ENCODE assay signal across 33 cellular contexts in the genomic region with DNA sequence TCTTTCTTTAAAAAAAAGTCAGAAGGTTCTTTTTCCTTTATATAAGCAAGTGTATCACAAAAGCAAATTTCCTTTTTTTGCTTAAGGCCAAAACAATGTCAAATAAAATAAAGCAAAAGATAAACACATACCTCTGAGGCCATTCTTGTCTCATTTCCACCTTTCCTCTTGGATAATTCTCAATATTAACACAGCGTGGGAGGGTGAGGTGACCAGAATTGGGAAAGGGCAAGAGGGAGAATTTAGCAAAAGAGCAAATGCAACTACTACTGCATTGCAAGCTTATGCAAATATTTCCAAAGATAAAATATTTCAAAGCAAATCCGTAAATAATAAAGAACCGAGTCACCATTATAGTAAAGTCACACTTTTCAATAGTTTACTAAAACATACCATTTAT.
DNase-seq lines count a peak whose midpoint lies in the region; ATAC-seq, FAIRE-seq and TF ChIP-seq lines count a peak whose summit lies in the region.
"Had no signal": no experiment of that assay in that cellular context is flagged by ENCODE, and none has a peak within 500 bp of the region (broad histone marks: within the 10 kb centered on the region; RNA-seq: fewer than 3 reads in every experiment).

No MANE protein-coding gene starts in this region.

- TF ChIP-seq RAD21 in liver (IDR thresholded peaks at IDR 0.05) (peak in 1 of 2 donors; percentile 5), HepG2 (CRISPR knock-in tag; IDR thresholded peaks at IDR 0.05) (no peak)

- no peak for TF ChIP-seq EP300 in HepG2 (IDR thresholded peaks at IDR 0.05; ENCODE audit: low read depth in 2 of 2, low read length in 2 of 2)
- TF ChIP-seq EP300 in HepG2 (CRISPR knock-in tag; IDR thresholded peaks at IDR 0.05; ENCODE audit: borderline replicate concordance), result no peak

- H3K4me1 ChIP-seq in liver (ENCODE audit: control insufficient read depth in 4 of 4, insufficient read depth in 4 of 4, low read length in 3 of 4) (peaks cover 0 to 4% (median 0%) of the 10 kb centered on the region in 4 donors), HepG2 (ENCODE audit: insufficient read depth, low read length) (no peaks in the 10 kb centered on the region), right lobe of liver (no peaks in the 10 kb centered on the region)
- H3K4me1 ChIP-seq: A549; BE2C; BLaER1; BLaER1 treated with 17β-estradiol and CSF1 and Interleukin-3, amounts not matched to agents 10 nM and 100 nM; Caco-2 had no signal

- H3K79me2 ChIP-seq in HepG2 (ENCODE audit: insufficient read depth, low read length), result no peaks in the 10 kb centered on the region

- TF ChIP-seq POLR2A in HepG2 (IDR thresholded peaks at IDR 0.05; ENCODE audit: insufficient read depth in 1 of 2, low read depth in 2 of 2, low read length in 2 of 2) (no peak), right lobe of liver (IDR thresholded peaks at IDR 0.05) (no peak)

- intact Hi-C loops in HepG2 (cut with micrococcal nuclease; ENCODE audit: unreplicated experiment), result no loop called here
- intact Hi-C loops in right lobe of liver (cut with DNase I), result no loop called here

- no TSS peak for BruUV-seq in HepG2 (replicated peaks; lab: Mats Ljungman, UMichigan)

- POLR2A ChIA-PET in HepG2 (lab: Yijun Ruan, JAX), result no interaction called here

- no peak for ATAC-seq in HepG2
- ATAC-seq in left lobe of liver, result peak; percentile 60
- peak in 3 of 4 donors; percentile 35 to 93 (median 44) for ATAC-seq in right lobe of liver
- no peak for ATAC-seq in GM19455 (IDR thresholded peaks at IDR 0.05; ENCODE audit: unreplicated experiment)
- ATAC-seq in GM21786 (IDR thresholded peaks at IDR 0.05; ENCODE audit: unreplicated experiment), result no peak
- ATAC-seq: A549; CD8-positive, alpha-beta T cell had no signal

- DNase-seq in HepG2 (ENCODE audit: low spot score) (no peak), left lobe of liver (ENCODE audit: low spot score) (no peak), right lobe of liver (no peak)
- DNase-seq: 8988T; ACHN; AML-193; BE2C; C1 segment of cervical spinal cord; Caco-2; Calu3; CD4-positive, alpha-beta memory T cell; CD4-positive, alpha-beta T cell; CD4-positive, CD25-positive, alpha-beta regulatory T cell; CD8-positive, alpha-beta memory T cell; CD8-positive, alpha-beta T cell; COR-L47; DMS 273 treated with DMSO at 0.1 percent for 48 hours; DMS153; DMS53; DMS79; DMS79 treated with DMSO at 0.1 percent for 48 hours; DND-41; EL had no signal

- in situ Hi-C loops in HepG2 (cut with HindIII; ENCODE audit: extremely low pct_ligation_motif_present, low pct_unique_long_range_greater_than_20kb), result no loop called here

- 32% methylated on average over 3 of the region's 3 CpGs for WGBS in liver
- 1% methylated on average over 3 of the region's 3 CpGs for WGBS in HepG2 (ENCODE audit: low lambda C conversion rate)
- WGBS in right lobe of liver (ENCODE audit: insufficient coverage, low coverage, low lambda C conversion rate, missing lambda C conversion rate), result 10% methylated on average over 3 of the region's 3 CpGs

- no peaks in the 10 kb centered on the region for H4K20me1 ChIP-seq in HepG2 (ENCODE audit: insufficient read depth, low read length)
- H4K20me1 ChIP-seq: BLaER1; BLaER1 treated with 17β-estradiol and CSF1 and Interleukin-3, amounts not matched to agents 10 nM and 100 nM had no signal

- H3K4me3 ChIP-seq in liver (ENCODE audit: low read depth in 1 of 3, low read length in 3 of 3) (no peak overlapping the region), HepG2 (replicated peaks in 1 of 3; ENCODE audit: insufficient read depth in 1 of 3, low read depth in 2 of 3, low read length in 3 of 3) (no peak overlapping the region), right lobe of liver (no peak overlapping the region)
- H3K4me3 ChIP-seq: A549; BLaER1; BLaER1 treated with 17β-estradiol and CSF1 and Interleukin-3, amounts not matched to agents 10 nM and 100 nM had no signal

- no peaks in the 10 kb centered on the region for H3K27me3 ChIP-seq in liver (ENCODE audit: control insufficient read depth in 4 of 4, insufficient read depth in 4 of 4, low read length in 3 of 4)
- no peaks in the 10 kb centered on the region; a peak in 1 of 5 replicates for H3K27me3 ChIP-seq in HepG2 (ENCODE audit: control insufficient read depth in 1 of 2, insufficient read depth in 2 of 2, low read length in 2 of 2)
- H3K27me3 ChIP-seq in right lobe of liver, result no peaks in the 10 kb centered on the region
- H3K27me3 ChIP-seq: BE2C; BLaER1; BLaER1 treated with 17β-estradiol and CSF1 and Interleukin-3, amounts not matched to agents 10 nM and 100 nM had no signal

- H2AFZ ChIP-seq in HepG2 (ENCODE audit: low read length), result no peak overlapping the region

- H3K4me2 ChIP-seq in HepG2 (ENCODE audit: low read depth, low read length), result no peak overlapping the region
- H3K4me2 ChIP-seq: A549; BLaER1; BLaER1 treated with 17β-estradiol and CSF1 and Interleukin-3, amounts not matched to agents 10 nM and 100 nM had no signal

- H3K36me3 ChIP-seq in liver (ENCODE audit: control insufficient read depth in 4 of 4, insufficient read depth in 3 of 4, low read depth in 1 of 4, low read length in 3 of 4) (no peaks in the 10 kb centered on the region), HepG2 (replicated peaks in 1 of 2; ENCODE audit: control insufficient read depth in 1 of 2, insufficient read depth in 2 of 2, low read length in 2 of 2) (no peaks in the 10 kb centered on the region), right lobe of liver (no peaks in the 10 kb centered on the region)
- H3K36me3 ChIP-seq: BE2C; BLaER1; BLaER1 treated with 17β-estradiol and CSF1 and Interleukin-3, amounts not matched to agents 10 nM and 100 nM had no signal

- CTCF ChIA-PET in HepG2 (lab: Yijun Ruan, JAX; ENCODE audit: low intra/inter-chr PET ratio, low total read pairs), result no interaction called here

- H3K27ac ChIP-seq in liver (ENCODE audit: low read depth in 1 of 2, low read length in 2 of 2) (no peak overlapping the region), HepG2 (ENCODE audit: extremely low read length, insufficient read depth, low read length) (no peak overlapping the region), right lobe of liver (no peak overlapping the region)
- H3K27ac ChIP-seq: 22Rv1; A549; BLaER1; BLaER1 treated with 17β-estradiol and CSF1 and Interleukin-3, amounts not matched to agents 10 nM and 100 nM; C4-2B had no signal

- FAIRE-seq in HepG2 (lab: Jason Lieb, UNC), result no peak
- FAIRE-seq: A204.1, A549, D721Med had no signal

- H3K9me3 ChIP-seq in liver (ENCODE audit: control insufficient read depth in 4 of 4, low read length in 3 of 4) (no peaks in the 10 kb centered on the region), HepG2 (ENCODE audit: low read length) (no peaks in the 10 kb centered on the region), right lobe of liver (no peaks in the 10 kb centered on the region)
- H3K9me3 ChIP-seq: BE2C, Caco-2 had no signal

- TF ChIP-seq CTCF in liver (IDR thresholded peaks at IDR 0.05; ENCODE audit: low read depth, low read length, missing input control), result no peak
- no peak for TF ChIP-seq CTCF in HepG2 (CRISPR knock-in tag; IDR thresholded peaks at IDR 0.05)
- TF ChIP-seq CTCF in right lobe of liver (IDR thresholded peaks at IDR 0.05), result no peak

- H3K9ac ChIP-seq in liver (ENCODE audit: low read depth in 1 of 2, low read length in 2 of 2) (no peak overlapping the region), HepG2 (ENCODE audit: insufficient read depth, low read depth, low read length) (no peak overlapping the region)
- H3K9ac ChIP-seq: BLaER1; BLaER1 treated with 17β-estradiol and CSF1 and Interleukin-3, amounts not matched to agents 10 nM and 100 nM had no signal

TF ChIP-seq in liver, 16 proteins besides CTCF, POLR2A, EP300 and RAD21 (continues in another document):
- TF ChIP-seq, protein P1, sequence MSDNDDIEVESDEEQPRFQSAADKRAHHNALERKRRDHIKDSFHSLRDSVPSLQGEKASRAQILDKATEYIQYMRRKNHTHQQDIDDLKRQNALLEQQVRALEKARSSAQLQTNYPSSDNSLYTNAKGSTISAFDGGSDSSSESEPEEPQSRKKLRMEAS (IDR thresholded peaks at IDR 0.05), result no peak
- TF ChIP-seq FOXA1 (IDR thresholded peaks at IDR 0.05) (no peak), ATF3 (IDR thresholded peaks at IDR 0.05) (no peak), HNF4G (IDR thresholded peaks at IDR 0.05) (no peak)

TF ChIP-seq in HepG2, 621 proteins besides CTCF, POLR2A, EP300 and RAD21:
- TF ChIP-seq ZZZ3 (CRISPR knock-in tag; IDR thresholded peaks at IDR 0.05; ENCODE audit: borderline replicate concordance) (no peak), PHF5A (CRISPR knock-in tag; IDR thresholded peaks at IDR 0.05; ENCODE audit: low read depth, unreplicated experiment) (no peak), LCORL (IDR thresholded peaks at IDR 0.05) (no peak), LCORL (CRISPR knock-in tag; IDR thresholded peaks at IDR 0.05) (no peak), ZFP62 (CRISPR knock-in tag; IDR thresholded peaks at IDR 0.05) (no peak), ZSCAN30 (CRISPR knock-in tag; IDR thresholded peaks at IDR 0.05) (no peak), REST (IDR thresholded peaks at IDR 0.05; ENCODE audit: borderline replicate concordance in 1 of 2, low read depth in 1 of 2, low read length in 2 of 2) (no peak), ZNF205 (CRISPR knock-in tag; IDR thresholded peaks at IDR 0.05) (no peak)

Comparison
In these comparisons a context has a peak if more than half of its experiments do, and no peak if none do; other contexts are left out.
1. ATAC-seq: peak in left lobe of liver (single experiment) and right lobe of liver (3 of 4); none in HepG2 (single experiment), GM19455 (single experiment) and GM21786 (single experiment).